8 cellular contexts compared by ENCODE assay signal in the genomic region with DNA sequence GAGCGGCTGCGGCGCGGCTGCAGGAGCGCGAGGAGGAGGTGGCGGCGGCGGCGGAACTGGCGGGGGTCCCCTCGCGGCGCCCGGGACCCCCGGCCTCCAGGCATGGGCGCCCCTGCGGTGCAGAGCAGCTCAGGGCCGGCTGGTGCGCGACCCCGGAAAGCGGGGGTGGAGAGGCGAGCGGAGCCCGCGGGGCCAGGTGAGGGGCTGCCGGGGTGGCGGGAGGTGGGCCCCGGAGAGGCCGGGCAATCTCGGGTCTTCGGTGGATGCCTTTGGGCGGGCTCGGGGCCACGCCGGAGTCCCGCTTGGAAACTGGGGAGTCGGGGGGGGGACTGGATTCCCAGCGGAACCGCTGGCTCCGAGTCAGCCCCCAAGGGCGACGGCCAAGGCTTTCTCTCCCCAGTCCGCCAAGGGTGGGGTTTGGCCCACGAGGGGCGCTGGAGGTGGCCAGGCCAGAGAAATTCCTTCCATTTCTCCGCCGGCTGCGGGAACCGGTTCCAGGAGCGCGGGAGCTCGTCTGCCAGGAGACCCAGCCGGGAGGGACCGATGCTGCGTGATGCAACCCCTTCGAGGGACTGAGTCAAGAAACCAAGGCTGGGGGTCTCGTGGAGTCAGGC. TPM values are rescaled to one million over a fixed set of nuclear protein-coding genes. Genes with fewer than 3 reads are reported as not detected.
A peak's percentile ranks its signal among the peaks of the same experiment; 100 is the strongest.
DNase-seq lines count a peak whose midpoint lies in the region; ATAC-seq and TF ChIP-seq lines count a peak whose summit lies in the region.

No MANE protein-coding gene starts in this region.

- 1 to 2% methylated on average over 39 to 59 of the region's 59 CpGs for WGBS in lung, 2 donors
- 2 to 8% methylated on average over 7 to 18 of the region's 59 CpGs for WGBS in tibial nerve, 2 donors

- peak in 1 of 2 donors; percentile 20 for TF ChIP-seq POLR2A in tibial nerve (IDR thresholded peaks at IDR 0.05)

- TF ChIP-seq EP300 in tibial nerve (IDR thresholded peaks at IDR 0.05) = peak in 1 of 2 donors; percentile 61

- H3K79me2 ChIP-seq in DOHH2 (ENCODE audit: control insufficient read depth, low read length) = peaks cover 33% of the 10 kb centered on the region
- H3K79me2 ChIP-seq in Karpas-422 (ENCODE audit: low read length) = no peaks in the 10 kb centered on the region

- H2AFZ ChIP-seq in Karpas-422 (ENCODE audit: low read length) = no peak overlapping the region; the same call in 1 of the 2 replicates

- H4K20me1 ChIP-seq in DOHH2 (ENCODE audit: control insufficient read depth, insufficient read depth, low read depth, low read length) (no peaks in the 10 kb centered on the region), Karpas-422 (ENCODE audit: insufficient read depth, low read depth, low read length) (0 out of 2 replicates have a peak, but pooled peaks cover 4% of the 10 kb centered on the region)

- peak; percentile 29 for TF ChIP-seq CTCF in DOHH2 (IDR thresholded peaks at IDR 0.05; ENCODE audit: low read depth, low read length, poor library complexity, severe bottlenecking)
- no peak for TF ChIP-seq CTCF in lung (IDR thresholded peaks at IDR 0.05; ENCODE audit: control extremely low read depth, extremely low read depth)
- no peak for TF ChIP-seq CTCF in tibial nerve (IDR thresholded peaks at IDR 0.05)

- peak overlapping the region; percentile 52 for H3K27ac ChIP-seq in DOHH2 (ENCODE audit: low read depth, low read length)
- H3K27ac ChIP-seq in Karpas-422 (ENCODE audit: low read length) = no peak overlapping the region
- peak overlapping the region; percentile 36 for H3K27ac ChIP-seq in caudate nucleus (ENCODE audit: low read depth, low read length)
- H3K27ac ChIP-seq in lung (ENCODE audit: low read depth in 1 of 2, low read length in 1 of 2) = peak overlapping the region; percentile 71 to 92
- peak overlapping the region; percentile 85 to 99 (median 94) for H3K27ac ChIP-seq in tibial nerve

- DNase-seq in Karpas-422 (no peak), caudate nucleus (lab: John Stamatoyannopoulos, UW) (peak in 6 of 61 donors; percentile 17 to 84 (median 59)), lung (ENCODE audit: low spot score) (no peak), tibial nerve (ENCODE audit: low spot score in 2 of 2) (no peak), NCI-H2107 treated with DMSO at 0.1 percent for 48 hours (lab: John Stamatoyannopoulos, UW; ENCODE audit: unreplicated experiment) (no peak), occipital lobe (lab: John Stamatoyannopoulos, UW) (no peak)

- no peak for ATAC-seq in lung (ENCODE audit: insufficient read depth, low FRiP score)
- ATAC-seq in GM18517 (IDR thresholded peaks at IDR 0.05; ENCODE audit: unreplicated experiment) = no peak

- H3K36me3 ChIP-seq in DOHH2 (ENCODE audit: control insufficient read depth, low read length) = peaks cover 4% of the 10 kb centered on the region; the same call in 1 of the 2 replicates
- no peaks in the 10 kb centered on the region for H3K36me3 ChIP-seq in Karpas-422 (ENCODE audit: insufficient read depth, low read length)
- no peaks in the 10 kb centered on the region for H3K36me3 ChIP-seq in lung (ENCODE audit: control insufficient read depth in 2 of 2, insufficient read depth in 2 of 2, low read length in 2 of 2)
- no peaks in the 10 kb centered on the region for H3K36me3 ChIP-seq in tibial nerve

- H3K9me2 ChIP-seq in DOHH2 (replicated peaks; ENCODE audit: control insufficient read depth, low read length) (no peaks in the 10 kb centered on the region), Karpas-422 (replicated peaks; ENCODE audit: insufficient read depth, low read length) (no peaks in the 10 kb centered on the region)

- H3F3A ChIP-seq in DOHH2 (ENCODE audit: control insufficient read depth, insufficient read depth) = peaks cover 24% of the 10 kb centered on the region

- peak overlapping the region; percentile 61 for H3K9ac ChIP-seq in Karpas-422 (ENCODE audit: low read length)

- H3K4me1 ChIP-seq in DOHH2 (ENCODE audit: control insufficient read depth, low read length) (peaks cover 87% of the 10 kb centered on the region), Karpas-422 (ENCODE audit: low read length) (peaks cover 38% of the 10 kb centered on the region), lung (ENCODE audit: control insufficient read depth in 2 of 2, insufficient read depth in 2 of 2, low read length in 2 of 2) (peaks cover 13 to 17% of the 10 kb centered on the region in 2 donors), tibial nerve (peaks cover 0 to 75% (median 29%) of the 10 kb centered on the region in 4 donors)

- H3K27me3 ChIP-seq in DOHH2 (ENCODE audit: control insufficient read depth, low read length) = no peaks in the 10 kb centered on the region
- H3K27me3 ChIP-seq in Karpas-422 (ENCODE audit: low read length) = no peaks in the 10 kb centered on the region
- H3K27me3 ChIP-seq in lung (ENCODE audit: control insufficient read depth, insufficient read depth) = no peaks in the 10 kb centered on the region
- H3K27me3 ChIP-seq in tibial nerve = no peaks in the 10 kb centered on the region

- H3K9me3 ChIP-seq in DOHH2 (ENCODE audit: control insufficient read depth, insufficient read depth, low read length) (no peaks in the 10 kb centered on the region), Karpas-422 (ENCODE audit: low read length) (no peaks in the 10 kb centered on the region), lung (ENCODE audit: control insufficient read depth in 2 of 2, insufficient read depth in 1 of 2, low read length in 1 of 2) (no peaks in the 10 kb centered on the region), tibial nerve (no peaks in the 10 kb centered on the region)

- peak overlapping the region; percentile 82 for H3K4me2 ChIP-seq in DOHH2 (ENCODE audit: low read length)
- peak overlapping the region; percentile 77 for H3K4me2 ChIP-seq in Karpas-422 (ENCODE audit: low read depth, low read length, poor library complexity, severe bottlenecking)

- H3K4me3 ChIP-seq in DOHH2 (ENCODE audit: low read length) = peak overlapping the region; percentile 87
- peak overlapping the region; percentile 64 for H3K4me3 ChIP-seq in Karpas-422 (ENCODE audit: low read length)
- H3K4me3 ChIP-seq in lung = peak overlapping the region; percentile 36
- H3K4me3 ChIP-seq in tibial nerve = peak overlapping the region; percentile 50 to 84 (median 70)

RNA-seq across cellular contexts. Expression of a gene that starts 13.9 kb away (rescaled TPM):
- total RNA-seq in Karpas-422 (2014; rRNA removed; shearing (Covaris generic); ENCODE audit: low replicate concordance) = 11.7 and 26.9 TPM in 2 replicates
- total RNA-seq in lung (10 to 100 TPM; 56.8 to 77.9 TPM), tibial nerve (1,000 to 10,000 TPM in 1 of 4 donors, 100 to 1,000 TPM in 3; 390 to 1,252 (median 718) TPM), occipital lobe (5.8 TPM)
- 10 to 100 TPM; 45.1 to 67.3 TPM for polyA plus RNA-seq in lung

RNA-seq across cellular contexts. Expression of a gene that starts 30.6 kb away (rescaled TPM):
- total RNA-seq in Karpas-422 (2014; rRNA removed; shearing (Covaris generic); ENCODE audit: low replicate concordance) = 0.47 TPM in 1 of 2 replicates, not detected in the other
- 10 to 100 TPM; 31.4 to 84.0 TPM for total RNA-seq in lung
- polyA plus RNA-seq in lung = 10 to 100 TPM; 52.9 to 68.0 TPM
- total RNA-seq in tibial nerve = 10 to 100 TPM; 30.6 to 54.0 (median 37.8) TPM
- 1.6 TPM for total RNA-seq in occipital lobe

RNA-seq across cellular contexts. Expression of a gene that starts 32.4 kb away (rescaled TPM):
- 31.9 and 63.0 TPM in 2 replicates for total RNA-seq in Karpas-422 (2014; rRNA removed; shearing (Covaris generic); ENCODE audit: low replicate concordance)
- total RNA-seq in lung (10 to 100 TPM; 22.1 to 37.2 TPM), tibial nerve (10 to 100 TPM; 32.6 to 49.6 (median 37.5) TPM), occipital lobe (19.5 TPM)
- polyA plus RNA-seq in lung = 10 to 100 TPM; 36.2 to 64.3 TPM

RNA-seq across cellular contexts. Expression of a gene that starts 42.1 kb away (rescaled TPM):
- total RNA-seq in Karpas-422 (2014; rRNA removed; shearing (Covaris generic); ENCODE audit: low replicate concordance) = 0.75 TPM in 1 of 2 replicates, not detected in the other
- total RNA-seq in lung (1 to 10 TPM; 2.2 to 6.5 TPM), tibial nerve (10 to 100 TPM; 16.5 to 78.7 (median 39.3) TPM), occipital lobe (not detected)
- 1 to 10 TPM; 1.9 to 7.6 TPM for polyA plus RNA-seq in lung

Comparison
In these comparisons a context has a peak if more than half of its experiments do, and no peak if none do; other contexts are left out.
1. H3K4me3 ChIP-seq: peak in every context shown above with its lines; median percentile 87 in DOHH2; 70 in tibial nerve; 64 in Karpas-422; 36 in lung.
2. RNA of a gene that starts 13.9 kb away (total RNA-seq): 390 to 1,252 TPM in tibial nerve; 56.8 to 77.9 TPM in lung, 11.7 to 26.9 TPM in Karpas-422 and 5.8 TPM in occipital lobe (single experiment); every median in the first group is over 4 times any median in the second.
3. RNA of a gene that starts 30.6 kb away (total RNA-seq): 31.4 to 84.0 TPM in lung and 30.6 to 54.0 TPM in tibial nerve; 1.6 TPM in occipital lobe (single experiment) and 0.47 TPM in Karpas-422; every median in the first group is over 10 times any median in the second.